Comparison of ENCODE assay signal across 8 cellular contexts in the genomic region with DNA sequence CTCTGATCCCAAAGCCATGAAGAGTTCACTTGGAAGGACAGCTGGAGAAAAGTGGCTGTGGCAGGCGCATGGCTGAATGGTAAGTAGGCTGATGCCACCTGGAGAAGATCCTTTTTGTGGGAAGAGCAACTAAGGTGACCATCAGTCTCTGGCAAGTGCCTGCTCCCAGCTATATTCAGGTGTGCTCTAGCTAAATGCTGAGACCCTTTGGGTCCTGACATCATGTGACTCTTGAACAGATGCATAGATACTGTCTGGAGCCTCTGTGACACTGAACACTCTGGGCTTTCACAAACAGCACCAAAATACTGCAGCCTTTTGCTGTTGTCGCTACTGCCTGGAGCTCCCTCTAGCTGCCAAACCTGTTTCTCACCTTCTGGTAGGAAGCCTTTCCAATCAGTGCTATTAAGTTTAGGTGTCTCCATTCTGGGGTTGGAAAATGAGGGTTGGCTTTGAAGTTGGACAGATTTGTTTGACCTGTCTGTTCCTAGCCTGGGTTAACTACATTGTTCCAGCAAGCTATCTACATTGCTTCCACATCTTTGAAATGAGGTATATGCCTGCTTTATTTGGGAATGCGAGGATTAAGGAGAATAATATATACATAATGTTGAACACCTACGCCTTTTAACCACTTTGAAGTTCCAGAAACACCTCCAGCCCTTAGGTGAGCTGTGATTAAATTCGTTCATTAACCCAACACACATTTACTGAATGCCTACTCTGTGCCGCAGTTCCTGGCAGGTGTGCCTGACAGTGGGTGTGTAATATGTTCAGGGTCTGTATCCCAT. TPM values are rescaled to one million over a fixed set of nuclear protein-coding genes. Genes with fewer than 3 reads are reported as not detected.
A peak's percentile ranks its signal among the peaks of the same experiment; 100 is the strongest.
DNase-seq lines count a peak whose midpoint lies in the region; ATAC-seq, FAIRE-seq and TF ChIP-seq lines count a peak whose summit lies in the region.

No MANE protein-coding gene starts in this region.

- in situ Hi-C loops in GM12878 (cut with MboI): no loop called here

- H3K27me3 ChIP-seq in Karpas-422 (ENCODE audit: low read length) (no peaks in the 10 kb centered on the region; the same call in 1 of the 2 replicates), GM12878 (replicated peaks in 1 of 2; ENCODE audit: control insufficient read depth in 2 of 2, insufficient read depth in 2 of 2, low read length in 1 of 2) (peaks cover 13 to 18% of the 10 kb centered on the region in 2 experiments), right atrium auricular region (peaks cover 11 to 28% of the 10 kb centered on the region in 2 donors)

- H3K79me2 ChIP-seq in Karpas-422 (ENCODE audit: low read length) (no peaks in the 10 kb centered on the region), GM12878 (ENCODE audit: control insufficient read depth, insufficient read depth, low read length) (no peaks in the 10 kb centered on the region)

- peak; percentile 67 for TF ChIP-seq RAD21 in GM12878 (IDR thresholded peaks at IDR 0.05; ENCODE audit: insufficient read depth, low read depth, low read length)

- H3K4me1 ChIP-seq in Karpas-422 (ENCODE audit: low read length): peaks cover 17% of the 10 kb centered on the region
- peaks cover 9% of the 10 kb centered on the region for H3K4me1 ChIP-seq in GM12878 (ENCODE audit: control insufficient read depth, insufficient read depth, low read length)
- peaks cover 0 to 30% of the 10 kb centered on the region in 2 donors for H3K4me1 ChIP-seq in right atrium auricular region

- no peak for TF ChIP-seq POLR2A in GM12878 (IDR thresholded peaks at IDR 0.05; ENCODE audit: low read depth, low read length)

- CTCF ChIA-PET in RWPE1 (lab: Yijun Ruan, JAX): interaction anchor here (0.6 to 1.0 kb wide), 4 partner anchors 12 to 54 kb away, joined by 3 read pairs; no protein-coding TSS in a partner anchor
- CTCF ChIA-PET in GM12878 (lab: Yijun Ruan, JAX): interaction anchor here (0.6 to 6.4 kb wide), 26 partner anchors 9 to 655 kb away, joined by 3 to 99 read pairs (median 6); a partner anchor contains a TSS

- no peaks in the 10 kb centered on the region for H3K9me2 ChIP-seq in Karpas-422 (replicated peaks; ENCODE audit: insufficient read depth, low read length)

- peak; percentile 57 for ATAC-seq in GM12878
- no peak for ATAC-seq in HG02852 (IDR thresholded peaks at IDR 0.05; ENCODE audit: unreplicated experiment)
- no peak for ATAC-seq in HG02763 (IDR thresholded peaks at IDR 0.05; ENCODE audit: unreplicated experiment)

- TF ChIP-seq EP300 in GM12878 (IDR thresholded peaks at IDR 0.05; ENCODE audit: borderline replicate concordance in 1 of 2, control insufficient read depth in 1 of 2, low read depth in 2 of 2, low read length in 2 of 2): no peak

- no peak overlapping the region for H3K4me2 ChIP-seq in Karpas-422 (ENCODE audit: low read depth, low read length, poor library complexity, severe bottlenecking)
- no peak overlapping the region for H3K4me2 ChIP-seq in GM12878 (ENCODE audit: control insufficient read depth, insufficient read depth)

- DNase-seq in ELR (ENCODE audit: low read depth): peak; percentile 63
- peak; percentile 93 for DNase-seq in Karpas-422
- no peak for DNase-seq in RWPE1 (ENCODE audit: low spot score)
- no peak for DNase-seq in GM12878 (ENCODE audit: low read depth, low spot score)
- peak; percentile 46 to 59 for DNase-seq in lung microvascular endothelial cell (ENCODE audit: low read depth in 2 of 2)
- no peak for DNase-seq in right atrium auricular region (ENCODE audit: low spot score)

- TF ChIP-seq CTCF in RWPE1 (conservative IDR thresholded peaks at IDR 0.05; ENCODE audit: low read depth) (peak; percentile 42), GM12878 (IDR thresholded peaks at IDR 0.05 in 2 of 3, conservative IDR thresholded peaks at IDR 0.05 in 1 of 3; ENCODE audit: control insufficient read depth in 2 of 3, extremely low read depth in 1 of 3, insufficient read depth in 1 of 3, low read depth in 3 of 3, low read length in 3 of 3) (peak; percentile 73 to 85 (median 79)), right atrium auricular region (IDR thresholded peaks at IDR 0.05) (peak in 1 of 2 donors; percentile 40)

- no TSS peak for BruUV-seq in GM12878 (replicated peaks; lab: Mats Ljungman, UMichigan)

- peak; percentile 71 for FAIRE-seq in GM12878 (lab: Jason Lieb, UNC)

- H4K20me1 ChIP-seq in Karpas-422 (ENCODE audit: insufficient read depth, low read depth, low read length) (no peaks in the 10 kb centered on the region), GM12878 (ENCODE audit: control insufficient read depth, insufficient read depth) (peaks cover 4% of the 10 kb centered on the region; the same call in 1 of the 2 replicates)

- H3K27ac ChIP-seq in Karpas-422 (ENCODE audit: low read length) (no peak overlapping the region), RWPE1 (no peak overlapping the region), GM12878 (ENCODE audit: control insufficient read depth, insufficient read depth) (no peak overlapping the region), right atrium auricular region (no peak overlapping the region)

- WGBS in GM12878 (ENCODE audit: insufficient coverage, insufficient replicate concordance, low lambda C conversion rate, missing lambda C conversion rate): 28% methylated on average over 6 of the region's 6 CpGs

- H2AFZ ChIP-seq in Karpas-422 (ENCODE audit: low read length) (no peak overlapping the region), GM12878 (ENCODE audit: control insufficient read depth, low read depth, low read length) (no peak overlapping the region)

- intact Hi-C loops in GM12878 (cut with micrococcal nuclease; ENCODE audit: unreplicated experiment): loop anchor here (2.0 kb wide), 1 partner anchor 33 kb away; no protein-coding TSS in a partner anchor

- no peaks in the 10 kb centered on the region for H3K36me3 ChIP-seq in Karpas-422 (ENCODE audit: insufficient read depth, low read length)
- H3K36me3 ChIP-seq in GM12878 (ENCODE audit: control insufficient read depth in 2 of 2, insufficient read depth in 2 of 2, low read length in 1 of 2): no peaks in the 10 kb centered on the region
- no peaks in the 10 kb centered on the region for H3K36me3 ChIP-seq in right atrium auricular region

- H3K9me3 ChIP-seq in Karpas-422 (ENCODE audit: low read length) (no peaks in the 10 kb centered on the region), GM12878 (replicated peaks; ENCODE audit: control insufficient read depth, insufficient read depth, low read length) (no peaks in the 10 kb centered on the region; the same call in 2 of the 3 replicates), right atrium auricular region (peaks cover 0 to 6% of the 10 kb centered on the region in 2 donors)

- SMC1A ChIA-PET in GM12878 (lab: Charles Lee; ENCODE audit: uncharacterized antibody, unreplicated experiment): interaction anchor here (0.9 to 5.6 kb wide), 13 partner anchors 13 to 113 kb away, joined by 3 to 39 read pairs (median 5); a partner anchor contains a TSS

- H3K4me3 ChIP-seq in Karpas-422 (ENCODE audit: low read length) (no peak overlapping the region), GM12878 (no peak overlapping the region), right atrium auricular region (no peak overlapping the region)

- RAD21 ChIA-PET in GM12878 (lab: Charles Lee; ENCODE audit: unreplicated experiment): interaction anchor here (0.9 to 3.4 kb wide), 7 partner anchors 9 to 113 kb away, joined by 3 to 21 read pairs (median 4); a partner anchor contains a TSS

- POLR2A ChIA-PET in RWPE1 (lab: Yijun Ruan, JAX; ENCODE audit: low non-redundant PET) (no interaction called here), GM12878 (lab: Charles Lee) (interaction anchor here (1.6 to 1.8 kb wide), 3 partner anchors 52 to 77 kb away, joined by 4 read pairs; a partner anchor contains a TSS)

- H3K9ac ChIP-seq in Karpas-422 (ENCODE audit: low read length): no peak overlapping the region
- H3K9ac ChIP-seq in GM12878 (ENCODE audit: control insufficient read depth, insufficient read depth, low read length): no peak overlapping the region

RNA-seq across cellular contexts. Expression of a gene that starts 3.1 kb away (rescaled TPM):
- 0.14 and 0.75 TPM in 2 replicates for total RNA-seq in Karpas-422 (2014; rRNA removed; shearing (Covaris generic); ENCODE audit: low replicate concordance)
- 0.15 TPM in 1 of 2 replicates, not detected in the other for total RNA-seq in GM12878 (2013; cell fraction: nucleolus; rRNA removed)
- total RNA-seq in GM12878 (2014; rRNA removed) (not detected in 2 replicates), GM12878 (2014; rRNA removed; fragmentation: Illumina TruSeq; extraction: Trizol) (not detected in 2 replicates), GM12878 (2021) (0.16 TPM in 1 of 2 replicates, not detected in the other), lung microvascular endothelial cell (under 0.01 TPM in 1 of 2 replicates, not detected in the other), right atrium auricular region (under 1 TPM in 1 of 2 donors, not detected in 1; 0.16 TPM)
- polyA plus RNA-seq in GM12878 (2011; ENCODE audit: low read depth): not detected
- polyA plus RNA-seq in GM12878 (2011; rRNA removed) (not detected in 2 replicates), GM12878 (2014; fragmentation: Illumina TruSeq; extraction: Trizol) (not detected in 2 replicates), GM12878 (2014; fragmentation: Nextera tagmentation; extraction: Ambion mirVana) (not detected), GM12878 (2014; rRNA removed) (not detected in 2 replicates), GM12878 (2016; fragmentation: Nextera tagmentation; extraction: Ambion mirVana) (under 1 TPM in 1 of 2 experiments, not detected in 1; 0.07 TPM)
- not detected in 2 replicates for polyA plus RNA-seq in GM12878 (2011; cell fraction: cytosol; rRNA removed)
- polyA plus RNA-seq in GM12878 (2011; cell fraction: nucleus; rRNA removed): 0.09 and 0.22 TPM in 2 replicates
- not detected in 2 replicates for polyA plus RNA-seq in GM12878 (2012)
- polyA minus RNA-seq in GM12878 (2011; rRNA and poly(A)+ RNA removed): not detected in 2 replicates
- not detected in 2 replicates for polyA minus RNA-seq in GM12878 (2011; cell fraction: cytosol; rRNA and poly(A)+ RNA removed)
- polyA minus RNA-seq in GM12878 (2011; cell fraction: nucleus; rRNA and poly(A)+ RNA removed): 0.12 TPM in 1 of 2 replicates, not detected in the other

RNA-seq across cellular contexts. Expression of a gene that starts 6.0 kb away (rescaled TPM):
- total RNA-seq in Karpas-422 (2014; rRNA removed; shearing (Covaris generic); ENCODE audit: low replicate concordance): 44.9 and 55.6 TPM in 2 replicates
- total RNA-seq in GM12878 (2013; cell fraction: nucleolus; rRNA removed): 29.6 and 30.1 TPM in 2 replicates
- total RNA-seq in GM12878 (2014; rRNA removed): 11.7 and 14.7 TPM in 2 replicates
- total RNA-seq in GM12878 (2014; rRNA removed; fragmentation: Illumina TruSeq; extraction: Trizol): 7.4 and 7.9 TPM in 2 replicates
- 37.0 and 38.9 TPM in 2 replicates for total RNA-seq in GM12878 (2021)
- 11.1 TPM for polyA plus RNA-seq in GM12878 (2011; ENCODE audit: low read depth)
- polyA plus RNA-seq in GM12878 (2011; rRNA removed): 14.5 and 18.9 TPM in 2 replicates
- polyA plus RNA-seq in GM12878 (2011; cell fraction: cytosol; rRNA removed): 22.8 and 28.9 TPM in 2 replicates
- polyA plus RNA-seq in GM12878 (2011; cell fraction: nucleus; rRNA removed): 122 and 135 TPM in 2 replicates
- 20.1 and 22.7 TPM in 2 replicates for polyA plus RNA-seq in GM12878 (2012)
- polyA plus RNA-seq in GM12878 (2014; fragmentation: Illumina TruSeq; extraction: Trizol): 11.7 and 17.4 TPM in 2 replicates
- 1 to 10 TPM; 1.9 to 2.0 TPM for polyA plus RNA-seq in GM12878 (2014; fragmentation: Nextera tagmentation; extraction: Ambion mirVana)
- 29.9 and 32.7 TPM in 2 replicates for polyA plus RNA-seq in GM12878 (2014; rRNA removed)
- 1 to 10 TPM; 2.8 to 4.1 TPM for polyA plus RNA-seq in GM12878 (2016; fragmentation: Nextera tagmentation; extraction: Ambion mirVana)
- 16.0 and 25.1 TPM in 2 replicates for polyA minus RNA-seq in GM12878 (2011; rRNA and poly(A)+ RNA removed)
- polyA minus RNA-seq in GM12878 (2011; cell fraction: cytosol; rRNA and poly(A)+ RNA removed): 9.6 and 9.8 TPM in 2 replicates
- 19.1 and 28.5 TPM in 2 replicates for polyA minus RNA-seq in GM12878 (2011; cell fraction: nucleus; rRNA and poly(A)+ RNA removed)
- under 0.01 and 0.22 TPM in 2 replicates for total RNA-seq in lung microvascular endothelial cell
- 1 to 10 TPM; 1.7 to 1.8 TPM for total RNA-seq in right atrium auricular region

RNA-seq across cellular contexts. Expression of a gene that starts 56.1 kb away (rescaled TPM):
- total RNA-seq in Karpas-422 (2014; rRNA removed; shearing (Covaris generic); ENCODE audit: low replicate concordance): 482 and 608 TPM in 2 replicates
- 85.4 and 96.2 TPM in 2 replicates for total RNA-seq in GM12878 (2013; cell fraction: nucleolus; rRNA removed)
- 468 and 475 TPM in 2 replicates for total RNA-seq in GM12878 (2014; rRNA removed)
- total RNA-seq in GM12878 (2014; rRNA removed; fragmentation: Illumina TruSeq; extraction: Trizol): 472 and 478 TPM in 2 replicates
- total RNA-seq in GM12878 (2021): 474 and 494 TPM in 2 replicates
- polyA plus RNA-seq in GM12878 (2011; ENCODE audit: low read depth): 269 TPM
- 498 and 571 TPM in 2 replicates for polyA plus RNA-seq in GM12878 (2011; rRNA removed)
- polyA plus RNA-seq in GM12878 (2011; cell fraction: cytosol; rRNA removed): 415 and 490 TPM in 2 replicates
- 162 and 206 TPM in 2 replicates for polyA plus RNA-seq in GM12878 (2011; cell fraction: nucleus; rRNA removed)
- polyA plus RNA-seq in GM12878 (2012): 217 and 463 TPM in 2 replicates
- 574 and 674 TPM in 2 replicates for polyA plus RNA-seq in GM12878 (2014; fragmentation: Illumina TruSeq; extraction: Trizol)
- polyA plus RNA-seq in GM12878 (2014; fragmentation: Nextera tagmentation; extraction: Ambion mirVana): 100 to 1,000 TPM; 206 to 377 TPM
- 530 and 598 TPM in 2 replicates for polyA plus RNA-seq in GM12878 (2014; rRNA removed)
- polyA plus RNA-seq in GM12878 (2016; fragmentation: Nextera tagmentation; extraction: Ambion mirVana): 100 to 1,000 TPM; 455 to 510 TPM
- polyA minus RNA-seq in GM12878 (2011; rRNA and poly(A)+ RNA removed): 387 and 498 TPM in 2 replicates
- 110 and 130 TPM in 2 replicates for polyA minus RNA-seq in GM12878 (2011; cell fraction: cytosol; rRNA and poly(A)+ RNA removed)
- 69.8 and 106 TPM in 2 replicates for polyA minus RNA-seq in GM12878 (2011; cell fraction: nucleus; rRNA and poly(A)+ RNA removed)
- 318 and 353 TPM in 2 replicates for total RNA-seq in lung microvascular endothelial cell
- 100 to 1,000 TPM; 154 to 191 TPM for total RNA-seq in right atrium auricular region

RNA-seq across cellular contexts. Expression of a gene that starts 57.2 kb away (rescaled TPM):
- 35.4 and 45.3 TPM in 2 replicates for total RNA-seq in Karpas-422 (2014; rRNA removed; shearing (Covaris generic); ENCODE audit: low replicate concordance)
- 1.1 and 2.2 TPM in 2 replicates for total RNA-seq in GM12878 (2013; cell fraction: nucleolus; rRNA removed)
- total RNA-seq in GM12878 (2014; rRNA removed) (16.9 and 18.6 TPM in 2 replicates), GM12878 (2014; rRNA removed; fragmentation: Illumina TruSeq; extraction: Trizol) (11.7 and 12.4 TPM in 2 replicates), GM12878 (2021) (13.4 and 15.7 TPM in 2 replicates), lung microvascular endothelial cell (19.2 and 24.4 TPM in 2 replicates), right atrium auricular region (100 to 1,000 TPM in 1 of 2 donors, 10 to 100 TPM in 1; 49.5 to 124 TPM)
- polyA plus RNA-seq in GM12878 (2011; ENCODE audit: low read depth): 4.2 TPM
- polyA plus RNA-seq in GM12878 (2011; rRNA removed) (5.1 and 8.9 TPM in 2 replicates), GM12878 (2014; fragmentation: Illumina TruSeq; extraction: Trizol) (6.2 and 12.6 TPM in 2 replicates), GM12878 (2014; fragmentation: Nextera tagmentation; extraction: Ambion mirVana) (1 to 10 TPM; 3.7 to 8.1 TPM), GM12878 (2014; rRNA removed) (14.9 and 16.1 TPM in 2 replicates), GM12878 (2016; fragmentation: Nextera tagmentation; extraction: Ambion mirVana) (10 to 100 TPM; 31.5 to 39.0 TPM)
- 13.5 and 18.2 TPM in 2 replicates for polyA plus RNA-seq in GM12878 (2011; cell fraction: cytosol; rRNA removed)
- polyA plus RNA-seq in GM12878 (2011; cell fraction: nucleus; rRNA removed): 7.2 and 7.9 TPM in 2 replicates
- polyA plus RNA-seq in GM12878 (2012): 6.9 and 7.9 TPM in 2 replicates
- polyA minus RNA-seq in GM12878 (2011; rRNA and poly(A)+ RNA removed): 5.1 and 11.0 TPM in 2 replicates
- polyA minus RNA-seq in GM12878 (2011; cell fraction: cytosol; rRNA and poly(A)+ RNA removed): 1.9 and 4.0 TPM in 2 replicates
- 1.6 and 4.6 TPM in 2 replicates for polyA minus RNA-seq in GM12878 (2011; cell fraction: nucleus; rRNA and poly(A)+ RNA removed)

Comparison
In these comparisons a context has a peak if more than half of its experiments do, and no peak if none do; other contexts are left out.
1. DNase-seq: peak in ELR (single experiment), Karpas-422 (single experiment) and lung microvascular endothelial cell (2 of 2); none in RWPE1 (single experiment), GM12878 (single experiment) and right atrium auricular region (single experiment).